1 cellular context compared by ENCODE assay signal in the genomic region with DNA sequence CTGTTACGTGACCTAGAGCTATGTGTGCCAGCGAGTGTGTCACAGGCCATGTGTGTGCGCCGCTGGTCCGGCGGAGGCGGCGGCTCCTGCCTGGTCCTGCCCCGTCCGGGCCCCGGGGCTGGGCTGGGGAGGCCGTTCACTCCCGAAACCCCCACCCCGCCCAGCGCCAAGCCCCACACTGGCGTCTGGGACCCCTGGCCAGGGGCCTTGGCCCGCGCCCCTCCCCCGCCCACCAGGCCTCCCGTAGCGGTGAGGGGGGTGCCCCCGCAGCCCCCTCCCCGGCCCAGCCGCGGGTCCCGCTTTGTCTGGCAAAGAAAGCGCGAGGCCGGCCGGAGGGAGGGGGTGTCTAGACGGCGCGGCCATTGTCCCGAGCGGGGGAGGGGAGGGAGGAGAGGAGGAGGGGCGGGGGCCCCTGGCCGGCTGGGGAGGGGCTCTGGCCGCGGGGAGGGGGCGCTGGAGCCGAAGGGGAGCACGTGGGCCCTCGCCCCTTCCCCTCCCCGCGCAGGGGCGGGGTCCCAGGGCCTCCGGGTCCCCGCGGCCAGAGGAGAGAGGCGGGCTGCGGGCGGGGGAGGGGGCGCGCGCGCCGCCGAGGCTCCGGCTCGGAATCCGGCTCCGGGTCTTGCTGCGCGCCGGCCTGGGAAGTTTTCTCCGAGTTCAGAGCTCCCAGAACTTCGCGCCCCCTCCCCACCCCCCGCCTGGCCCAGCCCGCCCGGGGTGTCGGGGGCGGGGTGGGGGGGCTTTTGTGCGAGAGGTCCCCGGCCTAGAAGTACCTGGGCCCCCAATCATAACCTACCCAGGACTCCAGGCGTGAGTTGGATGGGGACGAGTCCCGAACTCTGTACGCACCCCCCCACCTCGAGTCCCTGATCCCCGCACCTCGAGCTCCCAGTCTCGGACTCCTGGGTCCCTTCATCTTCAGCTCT.
TF ChIP-seq lines count a peak whose summit lies in the region.

No MANE protein-coding gene starts in this region.

TF ChIP-seq in SK-N-SH, 30 proteins besides CTCF, POLR2A, EP300 and RAD21 (continued from another document):
- TF ChIP-seq, protein P1, sequence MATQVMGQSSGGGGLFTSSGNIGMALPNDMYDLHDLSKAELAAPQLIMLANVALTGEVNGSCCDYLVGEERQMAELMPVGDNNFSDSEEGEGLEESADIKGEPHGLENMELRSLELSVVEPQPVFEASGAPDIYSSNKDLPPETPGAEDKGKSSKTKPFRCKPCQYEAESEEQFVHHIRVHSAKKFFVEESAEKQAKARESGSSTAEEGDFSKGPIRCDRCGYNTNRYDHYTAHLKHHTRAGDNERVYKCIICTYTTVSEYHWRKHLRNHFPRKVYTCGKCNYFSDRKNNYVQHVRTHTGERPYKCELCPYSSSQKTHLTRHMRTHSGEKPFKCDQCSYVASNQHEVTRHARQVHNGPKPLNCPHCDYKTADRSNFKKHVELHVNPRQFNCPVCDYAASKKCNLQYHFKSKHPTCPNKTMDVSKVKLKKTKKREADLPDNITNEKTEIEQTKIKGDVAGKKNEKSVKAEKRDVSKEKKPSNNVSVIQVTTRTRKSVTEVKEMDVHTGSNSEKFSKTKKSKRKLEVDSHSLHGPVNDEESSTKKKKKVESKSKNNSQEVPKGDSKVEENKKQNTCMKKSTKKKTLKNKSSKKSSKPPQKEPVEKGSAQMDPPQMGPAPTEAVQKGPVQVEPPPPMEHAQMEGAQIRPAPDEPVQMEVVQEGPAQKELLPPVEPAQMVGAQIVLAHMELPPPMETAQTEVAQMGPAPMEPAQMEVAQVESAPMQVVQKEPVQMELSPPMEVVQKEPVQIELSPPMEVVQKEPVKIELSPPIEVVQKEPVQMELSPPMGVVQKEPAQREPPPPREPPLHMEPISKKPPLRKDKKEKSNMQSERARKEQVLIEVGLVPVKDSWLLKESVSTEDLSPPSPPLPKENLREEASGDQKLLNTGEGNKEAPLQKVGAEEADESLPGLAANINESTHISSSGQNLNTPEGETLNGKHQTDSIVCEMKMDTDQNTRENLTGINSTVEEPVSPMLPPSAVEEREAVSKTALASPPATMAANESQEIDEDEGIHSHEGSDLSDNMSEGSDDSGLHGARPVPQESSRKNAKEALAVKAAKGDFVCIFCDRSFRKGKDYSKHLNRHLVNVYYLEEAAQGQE (IDR thresholded peaks at IDR 0.05; ENCODE audit: low read depth, low read length) = no peak
- TF ChIP-seq GATA2 (CRISPR knock-in tag; IDR thresholded peaks at IDR 0.05) (no peak), YY1 (IDR thresholded peaks at IDR 0.05; ENCODE audit: low read depth) (no peak), GABPA (IDR thresholded peaks at IDR 0.05; ENCODE audit: low read depth) (no peak), POLR2AphosphoS5 (IDR thresholded peaks at IDR 0.05; ENCODE audit: low read depth, low read length) (no peak), FOSL2 (IDR thresholded peaks at IDR 0.05; ENCODE audit: borderline replicate concordance, low read depth) (no peak), TEAD4 (IDR thresholded peaks at IDR 0.05; ENCODE audit: borderline replicate concordance, insufficient read depth) (no peak)
- TF ChIP-seq, protein P2, sequence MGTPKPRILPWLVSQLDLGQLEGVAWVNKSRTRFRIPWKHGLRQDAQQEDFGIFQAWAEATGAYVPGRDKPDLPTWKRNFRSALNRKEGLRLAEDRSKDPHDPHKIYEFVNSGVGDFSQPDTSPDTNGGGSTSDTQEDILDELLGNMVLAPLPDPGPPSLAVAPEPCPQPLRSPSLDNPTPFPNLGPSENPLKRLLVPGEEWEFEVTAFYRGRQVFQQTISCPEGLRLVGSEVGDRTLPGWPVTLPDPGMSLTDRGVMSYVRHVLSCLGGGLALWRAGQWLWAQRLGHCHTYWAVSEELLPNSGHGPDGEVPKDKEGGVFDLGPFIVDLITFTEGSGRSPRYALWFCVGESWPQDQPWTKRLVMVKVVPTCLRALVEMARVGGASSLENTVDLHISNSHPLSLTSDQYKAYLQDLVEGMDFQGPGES (IDR thresholded peaks at IDR 0.05; ENCODE audit: low read depth, low read length) = no peak
- TF ChIP-seq, protein P3, sequence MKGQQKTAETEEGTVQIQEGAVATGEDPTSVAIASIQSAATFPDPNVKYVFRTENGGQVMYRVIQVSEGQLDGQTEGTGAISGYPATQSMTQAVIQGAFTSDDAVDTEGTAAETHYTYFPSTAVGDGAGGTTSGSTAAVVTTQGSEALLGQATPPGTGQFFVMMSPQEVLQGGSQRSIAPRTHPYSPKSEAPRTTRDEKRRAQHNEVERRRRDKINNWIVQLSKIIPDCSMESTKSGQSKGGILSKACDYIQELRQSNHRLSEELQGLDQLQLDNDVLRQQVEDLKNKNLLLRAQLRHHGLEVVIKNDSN (IDR thresholded peaks at IDR 0.05; ENCODE audit: borderline replicate concordance, low read depth) = no peak
